In the genomic region with DNA sequence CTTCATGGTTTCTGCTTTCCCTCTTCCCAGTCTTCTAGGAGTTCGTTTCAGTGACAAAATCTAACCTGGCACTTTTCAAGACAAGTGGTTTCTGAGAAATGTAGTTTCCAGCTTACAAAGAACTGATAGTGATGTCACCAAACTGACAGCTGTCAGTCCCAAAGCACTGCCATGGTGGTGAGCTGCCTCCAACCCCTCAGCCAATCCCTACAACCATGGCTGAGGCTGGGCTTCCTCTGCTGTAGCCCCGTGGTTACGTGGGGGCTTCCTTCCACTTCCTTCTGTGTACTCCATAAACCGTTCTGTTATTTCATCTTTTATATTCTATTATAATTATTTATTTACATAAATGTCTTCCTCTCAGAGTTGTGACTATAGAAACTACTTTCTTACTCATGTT, we compare ENCODE assay signal across 25 cellular contexts.
"Had no signal": no experiment of that assay in that cellular context is flagged by ENCODE, and none has a peak within 500 bp of the region (broad histone marks: within the 10 kb centered on the region; RNA-seq: fewer than 3 reads in every experiment).

No MANE protein-coding gene starts in this region.

- H3K4me1 Mint-ChIP-seq: mesothelial cell of epicardium, naive B cell had no signal

- H3K27ac Mint-ChIP-seq: dendritic cell treated with granulocyte-macrophage colony-stimulating factor and Interleukin-4, amounts not matched to agents 40 ng/mL and 50 ng/mL, for 4 days; effector memory CD8-positive, alpha-beta T cell; mesothelial cell of epicardium; naive B cell had no signal

- H3K4me3 ChIP-seq: colonic mucosa, esophagus squamous epithelium, gastrocnemius medialis, heart right ventricle, left lung, lower lobe of right lung, mucosa of descending colon had no signal

- H3K4me1 ChIP-seq: colonic mucosa, esophagus squamous epithelium, gastrocnemius medialis, heart right ventricle, left lung, lower lobe of right lung had no signal

- H3K27ac ChIP-seq: colonic mucosa, epithelial cell of prostate, esophagus squamous epithelium, gastrocnemius medialis, heart right ventricle, left lung, lower lobe of right lung had no signal

- H3K27me3 ChIP-seq: colonic mucosa, esophagus squamous epithelium, gastrocnemius medialis, heart right ventricle, left lung had no signal

- H3K36me3 Mint-ChIP-seq: mesothelial cell of epicardium, naive B cell had no signal

- H3K4me3 Mint-ChIP-seq: dendritic cell treated with granulocyte-macrophage colony-stimulating factor and Interleukin-4, amounts not matched to agents 40 ng/mL and 50 ng/mL, for 4 days; effector memory CD8-positive, alpha-beta T cell; endodermal cell; mesothelial cell of epicardium; naive B cell had no signal

- H3K9me3 Mint-ChIP-seq: effector memory CD8-positive, alpha-beta T cell; endodermal cell had no signal

- H3K27me3 Mint-ChIP-seq: dendritic cell treated with granulocyte-macrophage colony-stimulating factor and Interleukin-4, amounts not matched to agents 40 ng/mL and 50 ng/mL, for 4 days; effector memory CD8-positive, alpha-beta T cell; naive B cell had no signal

- ATAC-seq: effector memory CD8-positive, alpha-beta T cell; esophagus mucosa; gastrocnemius medialis; heart right ventricle; left cardiac atrium; left lung; left ventricle myocardium superior; lower lobe of right lung; mucosa of descending colon had no signal

- H3K9me3 ChIP-seq: colonic mucosa, gastrocnemius medialis, lower lobe of right lung, mucosa of descending colon had no signal

- DNase-seq: colonic mucosa; cortex of kidney; effector CD8-positive, alpha-beta T cell; effector memory CD8-positive, alpha-beta T cell; endodermal cell; erythroblast; esophagus squamous epithelium; foreskin fibroblast; foreskin melanocyte; gastrocnemius medialis; glutamatergic neuron; head of caudate nucleus; heart right ventricle; hippocampal formation; left cardiac atrium; left lung; left ventricle myocardium superior; lower lobe of right lung; mesenchymal stem cell; mucosa of descending colon; naive B cell had no signal

- H3K36me3 ChIP-seq: colonic mucosa, esophagus squamous epithelium, gastrocnemius medialis, heart right ventricle, left lung, lower lobe of right lung had no signal
